1 cellular context compared by ENCODE assay signal in genomic region chr3:8659242-8659641, GRCh38.
TF ChIP-seq lines count a peak whose summit lies in the region.

No MANE protein-coding gene starts in this region.

TF ChIP-seq in HEK293, 187 proteins besides CTCF, POLR2A, EP300 and RAD21 (continued from another document):
- no peak for TF ChIP-seq OVOL3 (tag by site-specific recombination; IDR thresholded peaks at IDR 0.05)
- no peak for TF ChIP-seq GFI1B (tag by site-specific recombination; IDR thresholded peaks at IDR 0.05)
- TF ChIP-seq SP7 (tag by site-specific recombination; IDR thresholded peaks at IDR 0.05): no peak
- no peak for TF ChIP-seq BCL6B (tag by site-specific recombination; IDR thresholded peaks at IDR 0.05)
- no peak for TF ChIP-seq ZBTB10 (tag by site-specific recombination; IDR thresholded peaks at IDR 0.05)
- TF ChIP-seq ZNF10 (tag by site-specific recombination; IDR thresholded peaks at IDR 0.05): no peak
- no peak for TF ChIP-seq SETDB1 (IDR thresholded peaks at IDR 0.05; ENCODE audit: insufficient read length, low read length)
- TF ChIP-seq TRIM28 (IDR thresholded peaks at IDR 0.05; ENCODE audit: borderline replicate concordance, low read length): no peak
- no peak for TF ChIP-seq ZNF394 (tag by site-specific recombination; IDR thresholded peaks at IDR 0.05; ENCODE audit: borderline replicate concordance)
- TF ChIP-seq ZNF433 (tag by site-specific recombination; IDR thresholded peaks at IDR 0.05; ENCODE audit: low read depth): no peak
- TF ChIP-seq ZNF449 (tag by site-specific recombination; IDR thresholded peaks at IDR 0.05): no peak
- TF ChIP-seq ZNF518A (tag by site-specific recombination; conservative IDR thresholded peaks at IDR 0.05; ENCODE audit: low read depth): no peak
- TF ChIP-seq ZNF623 (tag by site-specific recombination; IDR thresholded peaks at IDR 0.05): no peak
